27 cellular contexts compared by ENCODE assay signal in genomic region chr3:81466161-81466560, GRCh38.
"Had no signal": no experiment of that assay in that cellular context is flagged by ENCODE, and none has a peak within 500 bp of the region (broad histone marks: within the 10 kb centered on the region; RNA-seq: fewer than 3 reads in every experiment).

No MANE protein-coding gene starts in this region.

- ATAC-seq: foreskin keratinocyte; gastroesophageal sphincter; heart left ventricle; left cardiac atrium; left lung; naive thymus-derived CD4-positive, alpha-beta T cell; pancreas; right lobe of liver; stimulated activated naive CD8-positive, alpha-beta T cell treated with anti-CD3 and anti-CD28 coated beads, Interleukin-15, amount 100 ng/mL, for 72 hours; upper lobe of right lung had no signal

- H3K4me2 ChIP-seq: hepatocyte, neural progenitor cell had no signal

- H3K36me3 ChIP-seq: colonic mucosa, esophagus muscularis mucosa, gastroesophageal sphincter, heart left ventricle, left lung, neural progenitor cell, pancreas, right lobe of liver, suprapubic skin, transverse colon, upper lobe of right lung, uterus had no signal

- FAIRE-seq: kidney, pancreas, small intestine had no signal

- H3K79me2 ChIP-seq: hepatocyte had no signal

- H3K9me3 ChIP-seq: colonic mucosa, esophagus muscularis mucosa, gastroesophageal sphincter, heart left ventricle, left lung, pancreas, right lobe of liver, suprapubic skin, transverse colon, upper lobe of right lung, uterus had no signal

- H3K27me3 ChIP-seq: colonic mucosa, esophagus muscularis mucosa, foreskin keratinocyte, gastroesophageal sphincter, heart left ventricle, hepatocyte, left lung, neural progenitor cell, pancreas, right lobe of liver, suprapubic skin, transverse colon, upper lobe of right lung, uterus had no signal

- H3K4me3 ChIP-seq: colonic mucosa, esophagus muscularis mucosa, gastroesophageal sphincter, heart left ventricle, hepatocyte, left lung, neural progenitor cell, pancreas, right lobe of liver, suprapubic skin, transverse colon, upper lobe of right lung, uterus had no signal

- DNase-seq: colonic mucosa; effector CD8-positive, alpha-beta T cell; endodermal cell; foreskin keratinocyte; heart left ventricle; kidney; left cardiac atrium; left lung; mesendoderm; midbrain; naive thymus-derived CD4-positive, alpha-beta T cell; pancreas; right lobe of liver; small intestine; stimulated activated CD4-positive, alpha-beta T cell treated with anti-CD3 and anti-CD28 coated beads, Interleukin-15, amount 100 ng/mL, for 24 hours; stimulated activated CD4-positive, alpha-beta T cell treated with anti-CD3 and anti-CD28 coated beads, Interleukin-4, amount 100 ng/mL, for 1 hour; stimulated activated CD8-positive, alpha-beta memory T cell treated with anti-CD3 and anti-CD28 coated beads, Interleukin-4, amount 100 ng/mL, for 48 hours; stimulated activated naive CD4-positive, alpha-beta T cell; stimulated activated naive CD8-positive, alpha-beta T cell treated with anti-CD3 and anti-CD28 coated beads, Interleukin-15, amount 100 ng/mL, for 72 hours; transverse colon; upper lobe of right lung; uterus had no signal

- H3K27ac ChIP-seq: colonic mucosa, esophagus muscularis mucosa, foreskin keratinocyte, gastroesophageal sphincter, heart left ventricle, hepatocyte, left lung, neural progenitor cell, pancreas, right lobe of liver, suprapubic skin, transverse colon, upper lobe of right lung, uterus had no signal

- H3K4me1 ChIP-seq: colonic mucosa, foreskin keratinocyte, heart left ventricle, left lung, pancreas, right lobe of liver, suprapubic skin, upper lobe of right lung, uterus had no signal

- H2AFZ ChIP-seq: hepatocyte, neural progenitor cell had no signal
